Comparison of ENCODE assay signal across 21 cellular contexts in the genomic region with DNA sequence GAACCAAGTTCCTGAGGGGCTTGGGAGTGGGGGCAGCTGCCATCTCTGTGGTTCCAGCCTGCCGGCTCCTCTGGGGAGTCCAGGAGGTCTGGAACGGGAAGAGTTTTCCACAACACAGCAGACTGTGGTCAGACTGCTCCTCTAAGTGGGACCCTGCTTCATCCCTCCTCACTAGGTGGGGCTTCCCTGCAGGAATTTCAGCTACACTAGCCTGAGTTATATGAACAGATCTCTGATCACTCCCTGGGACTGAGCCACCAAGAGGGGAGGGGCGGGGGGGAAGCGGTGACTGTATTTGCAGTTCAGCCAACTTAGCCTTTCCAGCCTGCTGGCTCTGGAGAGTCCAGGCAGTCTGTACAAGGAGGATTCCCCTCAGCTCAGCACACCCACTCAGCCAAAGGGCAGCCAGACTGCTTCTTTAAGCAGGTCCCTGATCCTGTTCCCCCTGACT. TPM values are rescaled to one million over a fixed set of nuclear protein-coding genes. Genes with fewer than 3 reads are reported as not detected.
DNase-seq lines count a peak whose midpoint lies in the region; ATAC-seq, FAIRE-seq and TF ChIP-seq lines count a peak whose summit lies in the region.
"Had no signal": no experiment of that assay in that cellular context is flagged by ENCODE, and none has a peak within 500 bp of the region (broad histone marks: within the 10 kb centered on the region; RNA-seq: fewer than 3 reads in every experiment).

No MANE protein-coding gene starts in this region.

- H4K20me1 ChIP-seq in HepG2 (ENCODE audit: insufficient read depth, low read length): no peaks in the 10 kb centered on the region

- POLR2A ChIA-PET in HepG2 (lab: Yijun Ruan, JAX): interaction anchor here (1.0 kb wide), 1 partner anchor 102 kb away, joined by 4 read pairs; a partner anchor contains a TSS

- H2AFZ ChIP-seq in HepG2 (ENCODE audit: low read length): no peak overlapping the region

- WGBS in HepG2 (ENCODE audit: low lambda C conversion rate): 7% methylated on average over 2 of the region's 4 CpGs
- WGBS in right lobe of liver (ENCODE audit: insufficient coverage, low coverage, low lambda C conversion rate, missing lambda C conversion rate): no CpG with 5 or more reads among the region's 4 CpGs
- WGBS in aorta, 2 donors: 26 to 36% methylated on average over 4 of the region's 4 CpGs

- no peaks in the 10 kb centered on the region for H3K79me2 ChIP-seq in HepG2 (ENCODE audit: insufficient read depth, low read length)

- TF ChIP-seq EP300 in HepG2 (IDR thresholded peaks at IDR 0.05; ENCODE audit: low read depth in 2 of 2, low read length in 2 of 2) (no peak), HepG2 (CRISPR knock-in tag; IDR thresholded peaks at IDR 0.05; ENCODE audit: borderline replicate concordance) (no peak)

- peak overlapping the region; percentile 51 for H3K27ac ChIP-seq in HepG2 (ENCODE audit: extremely low read length, insufficient read depth, low read length)
- no peak overlapping the region for H3K27ac ChIP-seq in right lobe of liver
- H3K27ac ChIP-seq in brain microvascular endothelial cell: no peak overlapping the region
- H3K27ac ChIP-seq in aorta (ENCODE audit: low read depth in 1 of 2, low read length in 2 of 2): no peak overlapping the region
- H3K27ac ChIP-seq: A549, colonic mucosa, neutrophil, sigmoid colon, uterus had no signal

- ATAC-seq in HepG2 (peak; percentile 91), right lobe of liver (no peak), aorta (ENCODE audit: low FRiP score) (peak; percentile 57)
- ATAC-seq: activated CD4-positive, CD25-positive, alpha-beta regulatory T cell treated with anti-CD3 and anti-CD28 coated beads, Interleukin-2, amount 50 U/mL, for 24 hours; activated T-helper 17 cell treated with anti-CD3 and anti-CD28 coated beads, Interleukin-2, amount 50 U/mL, for 72 hours; mucosa of descending colon had no signal

- no peaks in the 10 kb centered on the region for H3K9me3 ChIP-seq in HepG2 (ENCODE audit: low read length)
- no peaks in the 10 kb centered on the region for H3K9me3 ChIP-seq in right lobe of liver
- no peaks in the 10 kb centered on the region for H3K9me3 ChIP-seq in aorta (ENCODE audit: control insufficient read depth, low read length)
- H3K9me3 ChIP-seq: A549, colonic mucosa, mucosa of descending colon, neutrophil, sigmoid colon, uterus had no signal

- no peaks in the 10 kb centered on the region for H3K27me3 ChIP-seq in HepG2 (ENCODE audit: control insufficient read depth in 1 of 2, insufficient read depth in 2 of 2, low read length in 2 of 2)
- no peaks in the 10 kb centered on the region for H3K27me3 ChIP-seq in right lobe of liver
- H3K27me3 ChIP-seq in brain microvascular endothelial cell (replicated peaks): no peaks in the 10 kb centered on the region
- no peaks in the 10 kb centered on the region for H3K27me3 ChIP-seq in aorta (ENCODE audit: control insufficient read depth in 1 of 2, insufficient read depth in 2 of 2, low read length in 1 of 2)
- H3K27me3 ChIP-seq: colonic mucosa, neutrophil, sigmoid colon, uterus had no signal

- H3K4me3 ChIP-seq in HepG2 (replicated peaks in 1 of 3; ENCODE audit: insufficient read depth in 1 of 3, low read depth in 2 of 3, low read length in 3 of 3) (peak overlapping the region; percentile 40 to 64 (median 45)), right lobe of liver (no peak overlapping the region), brain microvascular endothelial cell (ENCODE audit: low read depth, low read length) (no peak overlapping the region), aorta (ENCODE audit: low read length in 2 of 2) (no peak overlapping the region)
- H3K4me3 ChIP-seq: A549, colonic mucosa, mucosa of descending colon, sigmoid colon, uterus had no signal

- CTCF ChIA-PET in HepG2 (lab: Yijun Ruan, JAX; ENCODE audit: low intra/inter-chr PET ratio, low total read pairs): no interaction called here

- intact Hi-C loops in HepG2 (cut with micrococcal nuclease; ENCODE audit: unreplicated experiment): no loop called here
- intact Hi-C loops in right lobe of liver (cut with DNase I): no loop called here
- intact Hi-C loops in aorta (cut with DNase I): no loop called here

- no peak for TF ChIP-seq RAD21 in HepG2 (CRISPR knock-in tag; IDR thresholded peaks at IDR 0.05)

- H3K4me1 ChIP-seq in HepG2 (ENCODE audit: insufficient read depth, low read length) (peaks cover 37% of the 10 kb centered on the region), right lobe of liver (no peaks in the 10 kb centered on the region), aorta (ENCODE audit: control insufficient read depth in 1 of 2, insufficient read depth in 2 of 2, low read length in 2 of 2) (no peaks in the 10 kb centered on the region)
- H3K4me1 ChIP-seq: A549, colonic mucosa, uterus had no signal

- DNase-seq in HepG2 (ENCODE audit: low spot score) (peak; percentile 37), right lobe of liver (no peak), brain microvascular endothelial cell (peak; percentile 6), iris pigment epithelial cell (ENCODE audit: low read depth) (peak; percentile 7), aorta (peak; percentile 52 to 73), NCI-H510A treated with DMSO at 0.1 percent for 48 hours (lab: John Stamatoyannopoulos, UW) (no peak)
- no peak for DNase-seq in activated naive CD4-positive, alpha-beta T cell treated with anti-CD3 and anti-CD28 coated beads, Interleukin-2, amount 50 U/mL, for 16 hours
- no peak for DNase-seq in activated CD4-positive, CD25-positive, alpha-beta regulatory T cell (lab: John Stamatoyannopoulos, UW)
- DNase-seq: CD4-positive, CD25-positive, alpha-beta regulatory T cell; colonic mucosa; DMS79; mucosa of descending colon; NCI-H1417 treated with DMSO at 0.1 percent for 48 hours; RPMI8226; sigmoid colon; uterus had no signal

- in situ Hi-C loops in HepG2 (cut with HindIII; ENCODE audit: extremely low pct_ligation_motif_present, low pct_unique_long_range_greater_than_20kb): no loop called here
- in situ Hi-C loops in brain microvascular endothelial cell (cut with HindIII; ENCODE audit: low pct_ligation_motif_present, low sequenced_read_pairs): no loop called here

- no peak for TF ChIP-seq POLR2A in HepG2 (IDR thresholded peaks at IDR 0.05; ENCODE audit: insufficient read depth in 1 of 2, low read depth in 2 of 2, low read length in 2 of 2)
- no peak for TF ChIP-seq POLR2A in right lobe of liver (IDR thresholded peaks at IDR 0.05)

- BruUV-seq in HepG2 (replicated peaks; lab: Mats Ljungman, UMichigan): no TSS peak

- peak; percentile 56 for FAIRE-seq in HepG2 (lab: Jason Lieb, UNC)
- FAIRE-seq: A549, endothelial cell of umbilical vein had no signal

- peak overlapping the region; percentile 36; the same call in 1 of the 2 replicates for H3K9ac ChIP-seq in HepG2 (ENCODE audit: insufficient read depth, low read depth, low read length)

- TF ChIP-seq CTCF in HepG2 (CRISPR knock-in tag; IDR thresholded peaks at IDR 0.05) (no peak), right lobe of liver (IDR thresholded peaks at IDR 0.05) (no peak), brain microvascular endothelial cell (IDR thresholded peaks at IDR 0.05; ENCODE audit: low read depth, low read length, missing control alignments) (no peak)

- peak overlapping the region; percentile 90 for H3K4me2 ChIP-seq in HepG2 (ENCODE audit: low read depth, low read length)
- H3K4me2 ChIP-seq: A549 had no signal

- no peaks in the 10 kb centered on the region for H3K36me3 ChIP-seq in HepG2 (replicated peaks in 1 of 2; ENCODE audit: control insufficient read depth in 1 of 2, insufficient read depth in 2 of 2, low read length in 2 of 2)
- no peaks in the 10 kb centered on the region for H3K36me3 ChIP-seq in right lobe of liver
- H3K36me3 ChIP-seq in brain microvascular endothelial cell (replicated peaks): no peaks in the 10 kb centered on the region
- H3K36me3 ChIP-seq in aorta (ENCODE audit: control insufficient read depth in 1 of 2, insufficient read depth in 2 of 2, low read length in 1 of 2): no peaks in the 10 kb centered on the region
- H3K36me3 ChIP-seq: colonic mucosa, neutrophil, sigmoid colon, uterus had no signal

RNA-seq across cellular contexts. Expression of a gene that starts 19.4 kb away (rescaled TPM):
- total RNA-seq in HepG2 (2016; rRNA removed; fragmentation: Illumina TruSeq; extraction: Trizol) (6.0 and 7.9 TPM in 2 replicates), right lobe of liver (10 to 100 TPM in 2 of 6 experiments, 1 to 10 TPM in 4; 3.7 to 13.4 (median 7.0) TPM), aorta (1 to 10 TPM; 4.1 to 6.3 TPM)
- total RNA-seq in HepG2 (2016; cell fraction: cytosol; rRNA removed; fragmentation: Illumina TruSeq; extraction: Trizol; ENCODE audit: low read depth): 1.7 and 1.8 TPM in 2 replicates
- 5.5 and 7.0 TPM in 2 replicates for total RNA-seq in HepG2 (2016; cell fraction: insoluble cytoplasmic fraction; rRNA removed; fragmentation: Illumina TruSeq; extraction: Trizol)
- 2.2 and 2.3 TPM in 2 replicates for total RNA-seq in HepG2 (2016; cell fraction: membrane; rRNA removed; fragmentation: Illumina TruSeq; extraction: Trizol)
- total RNA-seq in HepG2 (2016; cell fraction: nucleus; rRNA removed; fragmentation: Illumina TruSeq; extraction: Trizol): 6.0 and 6.2 TPM in 2 replicates
- polyA plus RNA-seq in HepG2 (2011; rRNA removed) (1.1 and 1.6 TPM in 2 replicates), aorta (1 to 10 TPM in 1 of 2 donors, under 1 TPM in 1; 0.88 to 1.5 TPM)
- polyA plus RNA-seq in HepG2 (2011; cell fraction: cytosol; rRNA removed): 1.5 and 2.7 TPM in 2 replicates
- 2.1 and 2.2 TPM in 2 replicates for polyA plus RNA-seq in HepG2 (2011; cell fraction: nucleus; rRNA removed)
- 1.5 and 2.0 TPM in 2 replicates for polyA plus RNA-seq in HepG2 (2012)
- 0.26 and 0.34 TPM in 2 replicates for polyA plus RNA-seq in HepG2 (2016; cell fraction: cytosol; fragmentation: Illumina TruSeq; extraction: Trizol; ENCODE audit: low read depth)
- 5.9 and 6.0 TPM in 2 replicates for polyA plus RNA-seq in HepG2 (2016; cell fraction: insoluble cytoplasmic fraction; fragmentation: Illumina TruSeq; extraction: Trizol; ENCODE audit: low read depth)
- polyA plus RNA-seq in HepG2 (2016; cell fraction: membrane; fragmentation: Illumina TruSeq; extraction: Trizol; ENCODE audit: low read depth): 0.77 and 0.94 TPM in 2 replicates
- polyA plus RNA-seq in HepG2 (2016; cell fraction: nucleus; fragmentation: Illumina TruSeq; extraction: Trizol; ENCODE audit: insufficient read depth, low read depth): 3.3 and 3.6 TPM in 2 replicates
- polyA minus RNA-seq in HepG2 (2011; rRNA and poly(A)+ RNA removed; ENCODE audit: low replicate concordance): 2.5 and 4.5 TPM in 2 replicates
- 2.6 and 4.8 TPM in 2 replicates for polyA minus RNA-seq in HepG2 (2011; cell fraction: cytosol; rRNA and poly(A)+ RNA removed)
- 6.5 and 7.1 TPM in 2 replicates for polyA minus RNA-seq in HepG2 (2011; cell fraction: nucleus; rRNA and poly(A)+ RNA removed)

Comparison
In these comparisons a context has a peak if more than half of its experiments do, and no peak if none do; other contexts are left out.
1. ATAC-seq: peak in HepG2 (single experiment) and aorta (single experiment); none in right lobe of liver (0 of 4).
2. DNase-seq: peak in HepG2 (single experiment), brain microvascular endothelial cell (single experiment), iris pigment epithelial cell (single experiment) and aorta (2 of 2); none in right lobe of liver (0 of 3), activated naive CD4-positive, alpha-beta T cell treated with anti-CD3 and anti-CD28 coated beads, Interleukin-2, amount 50 U/mL, for 16 hours (single experiment), activated CD4-positive, CD25-positive, alpha-beta regulatory T cell (0 of 4) and NCI-H510A treated with DMSO at 0.1 percent for 48 hours (single experiment).
3. H3K4me3 ChIP-seq: peak in HepG2 (3 of 3); none in right lobe of liver (0 of 3), brain microvascular endothelial cell (single experiment) and aorta (0 of 2).